In the genomic region with DNA sequence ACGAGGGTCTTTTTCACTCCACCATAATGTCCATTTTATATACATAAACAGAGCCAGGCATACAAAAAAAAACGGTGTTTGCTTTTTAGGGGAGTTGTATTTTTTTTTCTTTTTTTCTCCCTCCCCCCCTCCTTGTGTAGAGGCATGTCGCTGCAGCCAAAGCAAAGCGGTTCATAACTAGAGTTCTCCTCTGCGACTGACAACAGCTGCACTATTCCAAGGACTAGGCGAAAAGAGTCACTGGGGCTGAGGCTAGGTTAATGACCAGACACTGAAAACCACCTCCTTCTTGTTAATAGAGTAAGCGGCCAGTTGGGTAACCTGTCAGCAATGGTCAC, we compare ENCODE assay signal across 16 cellular contexts.
DNase-seq lines count a peak whose midpoint lies in the region; ATAC-seq and TF ChIP-seq lines count a peak whose summit lies in the region.
"Had no signal": no experiment of that assay in that cellular context is flagged by ENCODE, and none has a peak within 500 bp of the region (broad histone marks: within the 10 kb centered on the region; RNA-seq: fewer than 3 reads in every experiment).

No MANE protein-coding gene starts in this region.

- intact Hi-C loops in sciatic nerve (cut with DNase I): no loop called here
- intact Hi-C loops in esophagus muscularis mucosa (cut with DNase I): no loop called here

- ATAC-seq in sciatic nerve: peak; percentile 30
- ATAC-seq: activated CD8-positive, alpha-beta T cell treated with anti-CD3 and anti-CD28 coated beads for 36 hours; foreskin keratinocyte had no signal

- H3K4me1 ChIP-seq in endocrine pancreas (ENCODE audit: control insufficient read depth, insufficient read depth, low read length): no peaks in the 10 kb centered on the region
- H3K4me1 ChIP-seq in esophagus muscularis mucosa: no peaks in the 10 kb centered on the region
- H3K4me1 ChIP-seq: foreskin keratinocyte had no signal

- H3K27ac ChIP-seq in esophagus muscularis mucosa (replicated peaks in 1 of 4) (no peak overlapping the region), RWPE1 (no peak overlapping the region)
- H3K27ac ChIP-seq: adrenal gland, foreskin keratinocyte, tibial nerve had no signal

- H3K9ac ChIP-seq in endocrine pancreas (ENCODE audit: control insufficient read depth, insufficient read depth, low read length): no peak overlapping the region

- TF ChIP-seq POLR2A in esophagus muscularis mucosa (IDR thresholded peaks at IDR 0.05; ENCODE audit: low read depth): no peak

- H3K36me3 ChIP-seq in endocrine pancreas (ENCODE audit: control insufficient read depth, insufficient read depth, low read length): no peaks in the 10 kb centered on the region
- H3K36me3 ChIP-seq in esophagus muscularis mucosa: no peaks in the 10 kb centered on the region
- H3K36me3 ChIP-seq: adrenal gland, tibial nerve had no signal

- CTCF ChIA-PET in RWPE1 (lab: Yijun Ruan, JAX): no interaction called here

- no peaks in the 10 kb centered on the region for H3K27me3 ChIP-seq in endocrine pancreas (ENCODE audit: control insufficient read depth, insufficient read depth, low read length)
- no peaks in the 10 kb centered on the region for H3K27me3 ChIP-seq in esophagus muscularis mucosa
- H3K27me3 ChIP-seq: adrenal gland, foreskin keratinocyte, tibial nerve had no signal

- POLR2A ChIA-PET in RWPE1 (lab: Yijun Ruan, JAX; ENCODE audit: low non-redundant PET): no interaction called here

- DNase-seq in NCI-H1092 treated with DMSO at 0.1 percent for 48 hours (lab: John Stamatoyannopoulos, UW) (peak; percentile 71), NCI-H1092 (lab: John Stamatoyannopoulos, UW) (no peak), NCI-H2227 treated with DMSO at 0.1 percent for 48 hours (lab: John Stamatoyannopoulos, UW) (peak; percentile 57), sciatic nerve (ENCODE audit: low spot score) (no peak), esophagus muscularis mucosa (ENCODE audit: extremely low spot score) (no peak), RWPE1 (ENCODE audit: low spot score) (no peak), HuH-7 (ENCODE audit: low spot score) (no peak)
- DNase-seq: activated CD8-positive, alpha-beta T cell treated with anti-CD3 and anti-CD28 coated beads for 36 hours; cerebellar nuclear complex; foreskin keratinocyte; nephron progenitor cell; stimulated activated CD4-positive, alpha-beta T cell treated with anti-CD3 and anti-CD28 coated beads, Interleukin-2, amount 100 ng/mL, for 48 hours had no signal

- H3K9me3 ChIP-seq in endocrine pancreas (ENCODE audit: control insufficient read depth, low read length) (no peaks in the 10 kb centered on the region), esophagus muscularis mucosa (no peaks in the 10 kb centered on the region)
- H3K9me3 ChIP-seq: adrenal gland, tibial nerve had no signal

- WGBS in esophagus muscularis mucosa: 75% methylated on average over 7 of the region's 7 CpGs

- TF ChIP-seq CTCF in esophagus muscularis mucosa (IDR thresholded peaks at IDR 0.05): no peak
- no peak for TF ChIP-seq CTCF in RWPE1 (conservative IDR thresholded peaks at IDR 0.05; ENCODE audit: low read depth)

- H3K4me3 ChIP-seq in endocrine pancreas (ENCODE audit: control insufficient read depth, insufficient read depth, low read length) (peak overlapping the region; percentile 70), esophagus muscularis mucosa (no peak overlapping the region)
- H3K4me3 ChIP-seq: lung, tibial nerve had no signal

- TF ChIP-seq EP300 in esophagus muscularis mucosa (IDR thresholded peaks at IDR 0.05): no peak

Comparison
In these comparisons a context has a peak if more than half of its experiments do, and no peak if none do; other contexts are left out.
1. DNase-seq: peak in NCI-H1092 treated with DMSO at 0.1 percent for 48 hours (single experiment) and NCI-H2227 treated with DMSO at 0.1 percent for 48 hours (single experiment); none in NCI-H1092 (single experiment), sciatic nerve (single experiment), esophagus muscularis mucosa (single experiment), RWPE1 (single experiment) and HuH-7 (single experiment).